In the genomic region with DNA sequence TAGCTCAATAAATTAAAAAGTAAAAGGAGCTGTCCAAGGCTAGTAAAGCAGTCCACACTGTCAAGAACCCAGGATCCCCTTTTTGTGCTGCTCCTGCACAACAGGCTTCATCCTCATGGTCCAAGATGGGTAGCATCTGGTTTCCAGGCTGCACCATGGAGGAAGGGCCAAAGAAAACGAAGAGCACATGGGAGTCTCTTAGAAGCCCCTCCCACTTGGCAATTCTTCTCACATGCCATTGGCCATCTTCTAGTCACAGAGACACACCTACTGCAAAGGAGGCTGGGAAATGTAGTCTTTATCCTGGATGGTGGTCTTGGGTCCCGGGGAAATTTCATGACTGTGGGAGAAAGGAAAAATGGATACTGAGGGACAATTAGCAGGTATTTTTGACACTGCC, we compare ENCODE assay signal across 12 cellular contexts. TPM values are rescaled to one million over a fixed set of nuclear protein-coding genes. Genes with fewer than 3 reads are reported as not detected.
DNase-seq lines count a peak whose midpoint lies in the region; ATAC-seq and TF ChIP-seq lines count a peak whose summit lies in the region.
"Had no signal": no experiment of that assay in that cellular context is flagged by ENCODE, and none has a peak within 500 bp of the region (broad histone marks: within the 10 kb centered on the region; RNA-seq: fewer than 3 reads in every experiment).

No MANE protein-coding gene starts in this region.

- H3K79me2 ChIP-seq in GM23248 (ENCODE audit: insufficient read depth): no peaks in the 10 kb centered on the region

- H3K9ac ChIP-seq in GM23248: no peak overlapping the region

- H3K4me1 ChIP-seq in GM23248 (ENCODE audit: insufficient read depth) (peaks cover 11% of the 10 kb centered on the region), psoas muscle (no peaks in the 10 kb centered on the region)

- 46 to 50% methylated on average over 2 of the region's 2 CpGs for WGBS in GM23248 (ENCODE audit: low coverage in 1 of 2, low lambda C conversion rate in 2 of 2, missing lambda C conversion rate in 2 of 2), 2 experiments
- 50 to 65% (median 64%) methylated on average over 2 of the region's 2 CpGs for whole genome bisulfite sequencing in psoas muscle, 3 donors

- DNase-seq in ACHN (peak; percentile 12), GM23248 (peak; percentile 76), NCI-H69 (lab: John Stamatoyannopoulos, UW) (peak; percentile 33), epithelial cell of prostate (ENCODE audit: low read depth, low spot score) (no peak), psoas muscle (no peak), T-helper 9 cell (no peak), NCI-H510A (lab: John Stamatoyannopoulos, UW) (no peak)
- DNase-seq: anterior cingulate cortex, left cardiac atrium, NCI-H1436 had no signal

- ATAC-seq in psoas muscle (no peak), HG02870 (IDR thresholded peaks at IDR 0.05; ENCODE audit: unreplicated experiment) (no peak)

- peak overlapping the region; percentile 6 for H3K4me2 ChIP-seq in GM23248 (ENCODE audit: unreplicated experiment)

- H3K4me3 ChIP-seq in GM23248: no peak overlapping the region
- no peak overlapping the region for H3K4me3 ChIP-seq in psoas muscle

- no peak for TF ChIP-seq CTCF in psoas muscle (IDR thresholded peaks at IDR 0.05)

- H2AFZ ChIP-seq in GM23248: no peak overlapping the region

- H3F3A ChIP-seq in GM23248 (ENCODE audit: insufficient read depth): peaks cover 21% of the 10 kb centered on the region

- in situ Hi-C loops in ACHN (cut with HindIII; ENCODE audit: low pct_ligation_motif_present, low pct_unique_long_range_greater_than_20kb, low sequenced_read_pairs) (no loop called here), GM23248 (cut with MboI) (no loop called here)

- no peaks in the 10 kb centered on the region for H3K9me2 ChIP-seq in GM23248 (ENCODE audit: insufficient read depth)

- H3K9me3 ChIP-seq in GM23248 (ENCODE audit: low read depth) (no peaks in the 10 kb centered on the region), psoas muscle (no peaks in the 10 kb centered on the region)

- H4K20me1 ChIP-seq in GM23248 (ENCODE audit: insufficient read depth): no peaks in the 10 kb centered on the region

- intact Hi-C loops in psoas muscle (cut with DNase I): no loop called here

- H3K27ac ChIP-seq in GM23248: peak overlapping the region; percentile 62
- H3K27ac ChIP-seq in epithelial cell of prostate: peak overlapping the region; percentile 65
- H3K27ac ChIP-seq in psoas muscle: no peak overlapping the region
- H3K27ac ChIP-seq: VCaP had no signal

- H3K27me3 ChIP-seq in GM23248 (replicated peaks; ENCODE audit: insufficient read depth) (no peaks in the 10 kb centered on the region), psoas muscle (ENCODE audit: insufficient read depth in 3 of 3, low read length in 2 of 3) (no peaks in the 10 kb centered on the region)

- H3K36me3 ChIP-seq in GM23248 (ENCODE audit: low read depth): no peaks in the 10 kb centered on the region
- H3K36me3 ChIP-seq in psoas muscle (ENCODE audit: insufficient read depth in 1 of 2, low read depth in 1 of 2): no peaks in the 10 kb centered on the region

RNA-seq across cellular contexts. Expression of a gene that starts 37.8 kb away (rescaled TPM):
- total RNA-seq in GM23248 (2014; rRNA removed; shearing (Covaris generic)): 26.7 and 29.8 TPM in 2 replicates
- 6.9 and 9.0 TPM in 2 replicates for polyA plus RNA-seq in GM23248 (2016; fragmentation: Nextera tagmentation; extraction: Ambion mirVana)
- 1 to 10 TPM in 2 of 4 donors, under 1 TPM in 2; 0.66 to 2.5 (median 1.4) TPM for total RNA-seq in psoas muscle
- polyA plus RNA-seq in psoas muscle: 1 to 10 TPM in 1 of 3 donors, under 1 TPM in 2; 0.39 to 1.4 (median 0.82) TPM

RNA-seq across cellular contexts. Expression of a gene that starts 44.7 kb away (rescaled TPM):
- total RNA-seq in GM23248 (2014; rRNA removed; shearing (Covaris generic)): 42.2 and 44.0 TPM in 2 replicates
- polyA plus RNA-seq in GM23248 (2016; fragmentation: Nextera tagmentation; extraction: Ambion mirVana) (85.3 and 92.7 TPM in 2 replicates), psoas muscle (10 to 100 TPM; 53.0 to 67.2 (median 54.0) TPM)
- total RNA-seq in psoas muscle: 10 to 100 TPM; 52.1 to 79.6 (median 71.8) TPM

Comparison
In these comparisons a context has a peak if more than half of its experiments do, and no peak if none do; other contexts are left out.
1. DNase-seq: peak in ACHN (single experiment), GM23248 (single experiment) and NCI-H69 (single experiment); none in epithelial cell of prostate (single experiment), psoas muscle (0 of 2), T-helper 9 cell (single experiment) and NCI-H510A (single experiment).